In genomic region chr2:73925853-73926492, GRCh38 we compare ENCODE assay signal across 1 cellular context.
TF ChIP-seq lines count a peak whose summit lies in the region.

No MANE protein-coding gene starts in this region.

TF ChIP-seq in IMR-90, 13 proteins besides CTCF, POLR2A, EP300 and RAD21 (continued from another document):
- no peak for TF ChIP-seq MAZ (IDR thresholded peaks at IDR 0.05; ENCODE audit: borderline replicate concordance, low read depth, low read length)
- TF ChIP-seq FOS (IDR thresholded peaks at IDR 0.05; ENCODE audit: low read depth, low read length), result no peak
- no peak for TF ChIP-seq CEBPB (IDR thresholded peaks at IDR 0.05; ENCODE audit: low read depth, low read length)
- TF ChIP-seq MXI1 (IDR thresholded peaks at IDR 0.05; ENCODE audit: borderline replicate concordance, low read depth, low read length), result no peak
- TF ChIP-seq MAFK (IDR thresholded peaks at IDR 0.05; ENCODE audit: low read depth, low read length), result no peak
- TF ChIP-seq USF2 (IDR thresholded peaks at IDR 0.05; ENCODE audit: low read depth, low read length), result no peak
- no peak for TF ChIP-seq ELK1 (IDR thresholded peaks at IDR 0.05; ENCODE audit: borderline replicate concordance, low read depth, low read length)
- TF ChIP-seq CHD1 (IDR thresholded peaks at IDR 0.05; ENCODE audit: low read depth, low read length), result no peak
- no peak for TF ChIP-seq NFE2L2 (IDR thresholded peaks at IDR 0.05; ENCODE audit: low read depth, low read length)
- TF ChIP-seq BHLHE40 (IDR thresholded peaks at IDR 0.05; ENCODE audit: low read depth, low read length), result no peak
- no peak for TF ChIP-seq RCOR1 (IDR thresholded peaks at IDR 0.05; ENCODE audit: insufficient replicate concordance, low read length)
- no peak for TF ChIP-seq SMC3 (IDR thresholded peaks at IDR 0.05; ENCODE audit: low read depth, low read length)
